ENCODE assay signal across 9 cellular contexts in genomic region chr2:163734911-163735691, GRCh38. TPM values are rescaled to one million over a fixed set of nuclear protein-coding genes. Genes with fewer than 3 reads are reported as not detected.
DNase-seq lines count a peak whose midpoint lies in the region; ATAC-seq and TF ChIP-seq lines count a peak whose summit lies in the region.
"Had no signal": no experiment of that assay in that cellular context is flagged by ENCODE, and none has a peak within 500 bp of the region (broad histone marks: within the 10 kb centered on the region; RNA-seq: fewer than 3 reads in every experiment).

No MANE protein-coding gene starts in this region.

- H3K4me3 ChIP-seq in AG10803 (ENCODE audit: low read length) (peak overlapping the region; percentile 81), endocrine pancreas (ENCODE audit: control insufficient read depth, insufficient read depth, low read length) (peak overlapping the region; percentile 88)

- H3K9ac ChIP-seq in endocrine pancreas (ENCODE audit: control insufficient read depth, insufficient read depth, low read length) = peak overlapping the region; percentile 4

- H3K27me3 ChIP-seq in endocrine pancreas (ENCODE audit: control insufficient read depth, insufficient read depth, low read length) = peaks cover 7% of the 10 kb centered on the region

- peaks cover 3% of the 10 kb centered on the region for H3K4me1 ChIP-seq in endocrine pancreas (ENCODE audit: control insufficient read depth, insufficient read depth, low read length)

- H3K36me3 ChIP-seq in endocrine pancreas (ENCODE audit: control insufficient read depth, insufficient read depth, low read length) = no peaks in the 10 kb centered on the region

- peak; percentile 21 for DNase-seq in AG10803 (ENCODE audit: low read depth)
- peak; percentile 88 for DNase-seq in NCI-H2227 treated with DMSO at 0.1 percent for 48 hours (lab: John Stamatoyannopoulos, UW)
- DNase-seq in myocyte (ENCODE audit: low read depth) = peak; percentile 52
- DNase-seq in left lobe of liver (ENCODE audit: low spot score) = no peak
- no peak for DNase-seq in cortex of kidney (lab: John Stamatoyannopoulos, UW)

- ATAC-seq in GM18909 (IDR thresholded peaks at IDR 0.05; ENCODE audit: poor library complexity, unreplicated experiment) = no peak
- no peak for ATAC-seq in left lobe of liver
- no peak for ATAC-seq in HG03025 (IDR thresholded peaks at IDR 0.05; ENCODE audit: low FRiP score, unreplicated experiment)

- no peak for TF ChIP-seq CTCF in AG10803 (conservative IDR thresholded peaks at IDR 0.05; ENCODE audit: low read length)

- H3K9me3 ChIP-seq in endocrine pancreas (ENCODE audit: control insufficient read depth, low read length) = no peaks in the 10 kb centered on the region

RNA-seq across cellular contexts. Expression of gene FIGN, which starts 0.7 kb away (rescaled TPM):
- total RNA-seq in myocyte = 7.9 and 8.6 TPM in 2 replicates
- polyA plus RNA-seq in myocyte (2012) = 1.8 TPM
- total RNA-seq in left lobe of liver = 6.0 TPM
- total RNA-seq: T-helper 1 cell treated with Interleukin-12 subunit alpha and Interleukin-12 subunit beta and Interleukin-4 antibody, amounts not matched to agents 30 ng/mL and 1 ng/mL, for 36 hours had no signal

Comparison
In these comparisons a context has a peak if more than half of its experiments do, and no peak if none do; other contexts are left out.
1. DNase-seq: peak in AG10803 (single experiment), NCI-H2227 treated with DMSO at 0.1 percent for 48 hours (single experiment) and myocyte (single experiment); none in left lobe of liver (single experiment) and cortex of kidney (single experiment).